In the genomic region with DNA sequence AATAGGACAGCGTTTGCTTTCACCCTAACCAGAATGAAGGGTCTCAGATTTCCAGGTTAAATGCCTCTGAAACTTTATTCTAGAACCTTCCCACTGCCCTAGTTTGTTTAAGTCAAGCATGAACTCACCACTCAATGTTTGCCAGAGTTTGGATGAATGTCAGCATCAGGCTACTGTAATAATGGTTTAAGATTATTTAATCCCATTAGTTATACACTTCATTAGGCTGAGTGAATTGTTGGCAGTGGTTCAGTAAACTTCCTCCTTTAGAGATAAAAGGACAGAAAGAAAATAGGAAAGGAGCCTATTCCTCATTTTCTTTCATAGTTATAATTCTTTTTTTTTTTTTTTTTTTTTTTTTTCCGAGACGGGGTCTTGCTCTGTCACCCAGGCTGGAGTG, we compare ENCODE assay signal across 17 cellular contexts.
"Had no signal": no experiment of that assay in that cellular context is flagged by ENCODE, and none has a peak within 500 bp of the region (broad histone marks: within the 10 kb centered on the region; RNA-seq: fewer than 3 reads in every experiment).

No MANE protein-coding gene starts in this region.

- ATAC-seq: activated CD4-positive, alpha-beta T cell treated with anti-CD3 and anti-CD28 coated beads for 36 hours; activated T-cell treated with anti-CD3 and anti-CD28 coated beads, Interleukin-2, amount 50 U/mL, for 72 hours; body of pancreas; natural killer cell; right cardiac atrium; stimulated activated naive CD8-positive, alpha-beta T cell treated with anti-CD3 and anti-CD28 coated beads, Interleukin-15, Interleukin-2, amounts not matched to agents 100 U/mL and 50 U/mL, for 24 hours had no signal

- DNase-seq: activated B cell treated with CpG ODN at 0.5 μM for 24 hours; activated CD4-positive, alpha-beta memory T cell treated with anti-CD3 and anti-CD28 coated beads for 36 hours; activated CD4-positive, alpha-beta T cell treated with anti-CD3 and anti-CD28 coated beads for 36 hours; activated effector memory CD4-positive, alpha-beta T cell treated with Interleukin-2 at 50 U/mL for 16 hours; activated naive CD4-positive, alpha-beta T cell treated with anti-CD3 and anti-CD28 coated beads, Interleukin-2, amount 10 ng/mL, durations not matched to agents 7 days and 5 days; activated T-cell treated with anti-CD3 and anti-CD28 coated beads, Interleukin-2, amount 50 U/mL, for 72 hours; body of pancreas; erythroblast; midbrain; natural killer cell; ovary; right cardiac atrium; stimulated activated CD4-positive, alpha-beta T cell treated with anti-CD3 and anti-CD28 coated beads, Interleukin-12 subunit alpha, Interleukin-12 subunit beta, amount 100 ng/mL, for 4 hours; stimulated activated CD4-positive, alpha-beta T cell treated with anti-CD3 and anti-CD28 coated beads, Interleukin-4, amount 100 ng/mL, for 4 hours; stimulated activated naive CD8-positive, alpha-beta T cell treated with anti-CD3 and anti-CD28 coated beads, Interleukin-15, Interleukin-2, amounts not matched to agents 100 U/mL and 50 U/mL, for 24 hours; T1000; thyroid gland had no signal
